Comparison of ENCODE assay signal across 1 cellular context in genomic region chr14:103520657-103521437, GRCh38.
TF ChIP-seq lines count a peak whose summit lies in the region.

No MANE protein-coding gene starts in this region.

TF ChIP-seq in K562, 482 proteins besides CTCF, POLR2A, EP300 and RAD21 (continued from another document):
- TF ChIP-seq NCOA4 (IDR thresholded peaks at IDR 0.05; ENCODE audit: partially characterized antibody) = no peak
- TF ChIP-seq MECOM (CRISPR knock-in tag; IDR thresholded peaks at IDR 0.05) = no peak
- TF ChIP-seq DIDO1 (tag; IDR thresholded peaks at IDR 0.05; ENCODE audit: low read depth) = no peak
- no peak for TF ChIP-seq ZSCAN32 (CRISPR knock-in tag; IDR thresholded peaks at IDR 0.05)
- TF ChIP-seq NFIX (CRISPR knock-in tag; IDR thresholded peaks at IDR 0.05; ENCODE audit: low read depth) = no peak
- TF ChIP-seq VEZF1 (CRISPR knock-in tag; IDR thresholded peaks at IDR 0.05) = peak; percentile 97
- peak; percentile 83 for TF ChIP-seq POLR2G (IDR thresholded peaks at IDR 0.05; ENCODE audit: low read depth, low read length)
- TF ChIP-seq SNAPC5 (CRISPR knock-in tag; IDR thresholded peaks at IDR 0.05) = no peak
- no peak for TF ChIP-seq TCF7 (IDR thresholded peaks at IDR 0.05; ENCODE audit: borderline replicate concordance)
- TF ChIP-seq TAF7 (tag; IDR thresholded peaks at IDR 0.05) = no peak
- TF ChIP-seq DMBX1 (CRISPR knock-in tag; IDR thresholded peaks at IDR 0.05; ENCODE audit: borderline replicate concordance) = no peak
- TF ChIP-seq NCOA1 (IDR thresholded peaks at IDR 0.05; ENCODE audit: low read depth) = no peak
- no peak for TF ChIP-seq ZNF124 (CRISPR knock-in tag; IDR thresholded peaks at IDR 0.05)
- TF ChIP-seq, protein P1, sequence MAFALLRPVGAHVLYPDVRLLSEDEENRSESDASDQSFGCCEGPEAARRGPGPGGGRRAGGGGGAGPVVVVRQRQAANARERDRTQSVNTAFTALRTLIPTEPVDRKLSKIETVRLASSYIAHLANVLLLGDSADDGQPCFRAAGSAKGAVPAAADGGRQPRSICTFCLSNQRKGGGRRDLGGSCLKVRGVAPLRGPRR (CRISPR knock-in tag; IDR thresholded peaks at IDR 0.05) = no peak
- no peak for TF ChIP-seq EZH2 (IDR thresholded peaks at IDR 0.05; ENCODE audit: borderline replicate concordance, low read depth, low read length)
- TF ChIP-seq HDAC2 (IDR thresholded peaks at IDR 0.05) = 0 out of 2 replicates have a peak, but pooled peaks have one; percentile 16
- TF ChIP-seq YBX1 (IDR thresholded peaks at IDR 0.05) = no peak
- TF ChIP-seq KLF13 (tag; IDR thresholded peaks at IDR 0.05; ENCODE audit: borderline replicate concordance, low read depth) = peak; percentile 73
- TF ChIP-seq ZNF668 (CRISPR knock-in tag; IDR thresholded peaks at IDR 0.05) = no peak
- TF ChIP-seq GATA2 (CRISPR knock-in tag; IDR thresholded peaks at IDR 0.05) = no peak
- no peak for TF ChIP-seq SP2 (IDR thresholded peaks at IDR 0.05; ENCODE audit: extremely low read depth, low read depth, low read length, poor library complexity, severe bottlenecking)
- TF ChIP-seq ZNF311 (CRISPR knock-in tag; IDR thresholded peaks at IDR 0.05) = no peak
- peak; percentile 89 for TF ChIP-seq ZNF263 (CRISPR knock-in tag; IDR thresholded peaks at IDR 0.05; ENCODE audit: borderline replicate concordance)
- no peak for TF ChIP-seq PTBP1 (IDR thresholded peaks at IDR 0.05; ENCODE audit: low read depth, low read length)
- no peak for TF ChIP-seq TFAM (CRISPR knock-in tag; conservative IDR thresholded peaks at IDR 0.05)
- TF ChIP-seq PCBP2 (IDR thresholded peaks at IDR 0.05; ENCODE audit: low read depth, low read length, poor library complexity, severe bottlenecking) = no peak
- TF ChIP-seq POLR3A (IDR thresholded peaks at IDR 0.05; ENCODE audit: borderline replicate concordance, extremely low read depth, insufficient read depth, insufficient read length) = no peak
- TF ChIP-seq IFI16 (CRISPR knock-in tag; IDR thresholded peaks at IDR 0.05) = no peak
- no peak for TF ChIP-seq HNRNPK (IDR thresholded peaks at IDR 0.05; ENCODE audit: low read depth, low read length, poor library complexity, severe bottlenecking)
- no peak for TF ChIP-seq ZNF518B (CRISPR knock-in tag; IDR thresholded peaks at IDR 0.05)
- no peak for TF ChIP-seq ZNF217 (CRISPR knock-in tag; IDR thresholded peaks at IDR 0.05)
- TF ChIP-seq, protein P2, sequence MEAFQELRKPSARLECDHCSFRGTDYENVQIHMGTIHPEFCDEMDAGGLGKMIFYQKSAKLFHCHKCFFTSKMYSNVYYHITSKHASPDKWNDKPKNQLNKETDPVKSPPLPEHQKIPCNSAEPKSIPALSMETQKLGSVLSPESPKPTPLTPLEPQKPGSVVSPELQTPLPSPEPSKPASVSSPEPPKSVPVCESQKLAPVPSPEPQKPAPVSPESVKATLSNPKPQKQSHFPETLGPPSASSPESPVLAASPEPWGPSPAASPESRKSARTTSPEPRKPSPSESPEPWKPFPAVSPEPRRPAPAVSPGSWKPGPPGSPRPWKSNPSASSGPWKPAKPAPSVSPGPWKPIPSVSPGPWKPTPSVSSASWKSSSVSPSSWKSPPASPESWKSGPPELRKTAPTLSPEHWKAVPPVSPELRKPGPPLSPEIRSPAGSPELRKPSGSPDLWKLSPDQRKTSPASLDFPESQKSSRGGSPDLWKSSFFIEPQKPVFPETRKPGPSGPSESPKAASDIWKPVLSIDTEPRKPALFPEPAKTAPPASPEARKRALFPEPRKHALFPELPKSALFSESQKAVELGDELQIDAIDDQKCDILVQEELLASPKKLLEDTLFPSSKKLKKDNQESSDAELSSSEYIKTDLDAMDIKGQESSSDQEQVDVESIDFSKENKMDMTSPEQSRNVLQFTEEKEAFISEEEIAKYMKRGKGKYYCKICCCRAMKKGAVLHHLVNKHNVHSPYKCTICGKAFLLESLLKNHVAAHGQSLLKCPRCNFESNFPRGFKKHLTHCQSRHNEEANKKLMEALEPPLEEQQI (IDR thresholded peaks at IDR 0.05) = no peak
- peak; percentile 55; the same call in 1 of the 2 replicates for TF ChIP-seq RB1 (IDR thresholded peaks at IDR 0.05; ENCODE audit: low read depth)
